9 cellular contexts compared by ENCODE assay signal in the genomic region with DNA sequence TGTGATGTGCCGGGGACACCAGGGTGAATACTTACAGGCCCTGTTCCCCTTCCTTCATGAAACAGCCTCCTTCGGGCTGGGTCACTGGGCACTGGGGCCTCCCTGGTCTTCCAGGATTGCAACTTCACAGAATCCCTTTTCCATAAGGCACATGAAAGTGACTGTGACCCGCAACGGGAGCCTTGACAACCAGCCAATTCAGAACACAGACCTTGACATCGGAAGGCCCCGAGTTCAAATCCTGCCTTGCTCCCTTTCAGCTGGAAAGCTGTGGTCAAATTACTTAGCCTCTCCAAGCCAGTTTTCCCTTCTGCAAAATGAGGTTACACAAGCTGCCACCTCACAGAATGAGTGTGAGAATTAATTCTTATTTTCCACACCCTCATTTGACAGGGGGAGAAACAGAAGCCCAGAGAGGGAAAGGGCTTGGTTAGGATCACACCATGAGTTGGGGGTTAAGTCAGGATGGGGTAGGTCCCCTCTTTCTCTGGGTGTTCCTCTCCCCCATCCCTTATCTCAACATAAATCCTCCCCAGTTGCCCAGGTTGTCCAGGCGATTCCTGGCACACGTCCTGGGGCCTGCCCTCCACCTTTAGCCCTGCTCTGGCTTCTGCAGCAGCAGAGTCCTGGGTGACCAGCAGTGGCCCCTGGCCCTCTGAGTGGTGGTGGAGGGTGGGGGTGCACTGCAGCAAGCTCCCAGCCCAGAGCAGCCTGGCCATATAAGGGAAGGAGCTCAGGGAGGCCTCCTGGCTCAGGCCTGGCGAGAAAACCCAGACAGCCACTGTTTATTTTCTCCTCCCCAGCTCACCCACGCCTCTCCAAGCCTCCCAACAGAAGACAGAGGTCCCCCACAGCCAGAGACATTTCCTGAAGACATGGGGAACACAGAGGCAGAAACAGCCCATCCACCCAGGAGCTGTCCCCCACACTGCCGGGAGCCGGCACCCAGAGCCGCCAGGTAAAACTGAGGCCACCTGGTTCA. TPM values are rescaled to one million over a fixed set of nuclear protein-coding genes. Genes with fewer than 3 reads are reported as not detected.
DNase-seq lines count a peak whose midpoint lies in the region; ATAC-seq and TF ChIP-seq lines count a peak whose summit lies in the region.
"Had no signal": no experiment of that assay in that cellular context is flagged by ENCODE, and none has a peak within 500 bp of the region (broad histone marks: within the 10 kb centered on the region; RNA-seq: fewer than 3 reads in every experiment).

No MANE protein-coding gene starts in this region.

- H3K27ac ChIP-seq in HUES6 (ENCODE audit: low read depth, low read length) (peak overlapping the region; percentile 78; the same call in 1 of the 2 replicates), coronary artery (peak overlapping the region; percentile 94 to 95), skeletal muscle tissue (ENCODE audit: low read depth, low read length) (peak overlapping the region; percentile 79)
- H3K27ac ChIP-seq: VCaP had no signal

- ATAC-seq in HG02588 (IDR thresholded peaks at IDR 0.05; ENCODE audit: unreplicated experiment) = no peak

- H3K9me3 ChIP-seq in HUES6 (ENCODE audit: control insufficient read depth, insufficient read depth, low read depth, low read length) (no peaks in the 10 kb centered on the region), skeletal muscle tissue (ENCODE audit: control insufficient read depth in 3 of 3, low read length in 3 of 3) (no peaks in the 10 kb centered on the region)

- H3K27me3 ChIP-seq in HUES6 (ENCODE audit: control insufficient read depth, insufficient read depth, low read length) (no peaks in the 10 kb centered on the region), skeletal muscle tissue (ENCODE audit: control insufficient read depth in 3 of 3, insufficient read depth in 3 of 3, low read length in 3 of 3) (no peaks in the 10 kb centered on the region)

- H3K4me3 ChIP-seq in HUES6 (ENCODE audit: low read depth, low read length) (peak overlapping the region; percentile 7; the same call in 1 of the 2 replicates), coronary artery (peak overlapping the region; percentile 85), skeletal muscle tissue (ENCODE audit: low read length in 3 of 3) (no peak overlapping the region)

- TF ChIP-seq CTCF in coronary artery (IDR thresholded peaks at IDR 0.05) = no peak

- H3K9ac ChIP-seq in HUES6 (ENCODE audit: low read length) (peak overlapping the region; percentile 87), skeletal muscle tissue (ENCODE audit: low read depth in 1 of 3, low read length in 3 of 3) (peak overlapping the region in 1 of 3 donors; percentile 45)

- DNase-seq in coronary artery (ENCODE audit: low spot score) (no peak), left kidney (ENCODE audit: low read depth, low spot score) (peak; percentile 69), NCI-H2029 (lab: John Stamatoyannopoulos, UW) (no peak), NCI-H1417 treated with DMSO at 0.1 percent for 48 hours (lab: John Stamatoyannopoulos, UW) (no peak), NCI-H2081 treated with DMSO at 0.1 percent for 48 hours (lab: John Stamatoyannopoulos, UW) (no peak)

- H3K4me1 ChIP-seq in HUES6 (ENCODE audit: control insufficient read depth, insufficient read depth, low read length) (peaks cover 40% of the 10 kb centered on the region), skeletal muscle tissue (ENCODE audit: control insufficient read depth in 3 of 3, insufficient read depth in 3 of 3, low read length in 3 of 3) (peaks cover 15 to 40% (median 39%) of the 10 kb centered on the region in 3 donors)

- H3K36me3 ChIP-seq in HUES6 (ENCODE audit: control insufficient read depth, insufficient read depth, low read length) (no peaks in the 10 kb centered on the region), skeletal muscle tissue (ENCODE audit: control insufficient read depth in 3 of 3, insufficient read depth in 3 of 3, low read length in 3 of 3) (peaks cover 0 to 6% (median 2%) of the 10 kb centered on the region in 3 donors)

RNA-seq across cellular contexts. Expression of a gene that starts 44.5 kb away (rescaled TPM):
- total RNA-seq in skeletal muscle tissue = 247 TPM

Comparison
In these comparisons a context has a peak if more than half of its experiments do, and no peak if none do; other contexts are left out.
1. H3K4me3 ChIP-seq: peak in HUES6 (single experiment) and coronary artery (single experiment); none in skeletal muscle tissue (0 of 3).
2. Peak in every context shown above with its lines, with median percentiles within 50 percentile points of each other: H3K27ac ChIP-seq.